Comparison of ENCODE assay signal across 10 cellular contexts in genomic region chr6:148934534-148934933, GRCh38.
DNase-seq lines count a peak whose midpoint lies in the region; ATAC-seq and TF ChIP-seq lines count a peak whose summit lies in the region.
"Had no signal": no experiment of that assay in that cellular context is flagged by ENCODE, and none has a peak within 500 bp of the region (broad histone marks: within the 10 kb centered on the region; RNA-seq: fewer than 3 reads in every experiment).

No MANE protein-coding gene starts in this region.

- no peak overlapping the region for H3K27ac ChIP-seq in testis
- H3K27ac ChIP-seq: A549, foreskin keratinocyte had no signal

- H3K9me3 ChIP-seq in testis: no peaks in the 10 kb centered on the region
- H3K9me3 ChIP-seq: A549 had no signal

- no peak overlapping the region for H3K4me3 ChIP-seq in testis
- H3K4me3 ChIP-seq: A549 had no signal

- WGBS in testis, 2 donors: 63 to 66% methylated on average over 4 of the region's 4 CpGs

- H3K27me3 ChIP-seq in testis: no peaks in the 10 kb centered on the region
- H3K27me3 ChIP-seq: foreskin keratinocyte had no signal

- DNase-seq in NCI-H1092 treated with DMSO at 0.1 percent for 48 hours (lab: John Stamatoyannopoulos, UW) (peak; percentile 29), NCI-H1092 (lab: John Stamatoyannopoulos, UW) (no peak), left cardiac atrium (peak; percentile 47), testis (peak; percentile 49), OCI-M2 (lab: John Stamatoyannopoulos, UW; ENCODE audit: unreplicated experiment) (no peak)
- DNase-seq: foreskin keratinocyte had no signal

- no peaks in the 10 kb centered on the region for H3K36me3 ChIP-seq in testis (ENCODE audit: low read depth, missing control alignments)

- no peak for TF ChIP-seq CTCF in testis (IDR thresholded peaks at IDR 0.05)

- no peaks in the 10 kb centered on the region for H3K4me1 ChIP-seq in testis
- H3K4me1 ChIP-seq: A549 had no signal

- intact Hi-C loops in left cardiac atrium (cut with DNase I) (no loop called here), testis (cut with DNase I; ENCODE audit: low total_unique reads) (no loop called here)

- no peak for TF ChIP-seq POLR2A in testis (IDR thresholded peaks at IDR 0.05)

- ATAC-seq in SK-N-SH treated with all-trans-retinoic acid at 6 μM for 48 hours (peak; percentile 70), left cardiac atrium (peak; percentile 78 to 83), GM18502 (IDR thresholded peaks at IDR 0.05; ENCODE audit: poor library complexity, unreplicated experiment) (no peak), HG03139 (IDR thresholded peaks at IDR 0.05; ENCODE audit: unreplicated experiment) (no peak)
- ATAC-seq: A549, foreskin keratinocyte had no signal

TF ChIP-seq in SK-N-SH treated with all-trans-retinoic acid at 6 μM for 48 hours, 23 proteins besides CTCF, POLR2A, EP300 and RAD21:
- TF ChIP-seq ZNF565 (CRISPR knock-in tag; conservative IDR thresholded peaks at IDR 0.05; ENCODE audit: low read depth) (no peak), GLIS3 (CRISPR knock-in tag; IDR thresholded peaks at IDR 0.05) (no peak)

Comparison
In these comparisons a context has a peak if more than half of its experiments do, and no peak if none do; other contexts are left out.
1. DNase-seq: peak in NCI-H1092 treated with DMSO at 0.1 percent for 48 hours (single experiment), left cardiac atrium (single experiment) and testis (single experiment); none in NCI-H1092 (single experiment) and OCI-M2 (single experiment).
2. ATAC-seq: peak in SK-N-SH treated with all-trans-retinoic acid at 6 μM for 48 hours (single experiment) and left cardiac atrium (2 of 2); none in GM18502 (single experiment) and HG03139 (single experiment).